Comparison of ENCODE assay signal across 9 cellular contexts in genomic region chr12:2248901-2249381, GRCh38.
DNase-seq lines count a peak whose midpoint lies in the region; ATAC-seq, FAIRE-seq and TF ChIP-seq lines count a peak whose summit lies in the region.
"Had no signal": no experiment of that assay in that cellular context is flagged by ENCODE, and none has a peak within 500 bp of the region (broad histone marks: within the 10 kb centered on the region; RNA-seq: fewer than 3 reads in every experiment).

No MANE protein-coding gene starts in this region.

- H3K36me3 ChIP-seq in SK-N-SH (replicated peaks in 1 of 2; ENCODE audit: control insufficient read depth in 1 of 2, insufficient read depth in 2 of 2, low read length in 1 of 2): no peaks in the 10 kb centered on the region
- H3K36me3 ChIP-seq in stomach: no peaks in the 10 kb centered on the region

- POLR2A ChIA-PET in SK-N-SH (lab: Yijun Ruan, JAX): interaction anchor here (1.2 kb wide), 1 partner anchor 244 kb away, joined by 3 read pairs; the partner anchor contains the start of gene DCP1B
- POLR2A ChIA-PET in CD4-positive, alpha-beta T cell (lab: Charles Lee): no interaction called here

- H3K36me3 Mint-ChIP-seq in CD4-positive, alpha-beta T cell (ENCODE audit: low read depth): no peaks in the 10 kb centered on the region

- TF ChIP-seq EP300 in SK-N-SH (IDR thresholded peaks at IDR 0.05; ENCODE audit: borderline replicate concordance in 1 of 2, low read depth in 1 of 2, low read length in 1 of 2) (no peak), stomach (IDR thresholded peaks at IDR 0.05) (no peak)

- H2AFZ ChIP-seq in SK-N-SH (ENCODE audit: low read depth): 0 out of 2 replicates have a peak overlapping the region, but pooled peaks have one; percentile 50

- H3K4me1 Mint-ChIP-seq in CD4-positive, alpha-beta T cell (ENCODE audit: low read depth): no peaks in the 10 kb centered on the region

- TF ChIP-seq RAD21 in SK-N-SH (IDR thresholded peaks at IDR 0.05; ENCODE audit: low read length): 0 out of 2 replicates have a peak, but pooled peaks have one; percentile 2

- no peak overlapping the region for H3K27ac Mint-ChIP-seq in CD4-positive, alpha-beta T cell

- intact Hi-C loops in stomach (cut with DNase I; ENCODE audit: low total_unique reads): no loop called here
- intact Hi-C loops in CD4-positive, alpha-beta T cell (cut with DNase I, micrococcal nuclease): no loop called here

- H3K4me3 Mint-ChIP-seq in CD4-positive, alpha-beta T cell: no peak overlapping the region

- WGBS in SK-N-SH (ENCODE audit: low lambda C conversion rate): 59% methylated on average over 8 of the region's 8 CpGs
- WGBS in stomach, 5 donors: 68 to 81% (median 73%) methylated on average over 8 of the region's 8 CpGs

- H4K20me1 ChIP-seq in SK-N-SH (ENCODE audit: insufficient read depth): no peaks in the 10 kb centered on the region

- peaks cover 33 to 57% of the 10 kb centered on the region in 2 experiments for H3K4me1 ChIP-seq in SK-N-SH (ENCODE audit: control insufficient read depth in 1 of 2, insufficient read depth in 2 of 2, low read depth in 1 of 2, low read length in 1 of 2)
- H3K4me1 ChIP-seq in stomach: peaks cover 0 to 44% (median 14%) of the 10 kb centered on the region in 4 donors

- no peak for TF ChIP-seq POLR2A in stomach (IDR thresholded peaks at IDR 0.05)

- peak overlapping the region in 1 of 2 experiments; percentile 93; a peak in 2 of 4 replicates for H3K27ac ChIP-seq in SK-N-SH (ENCODE audit: low read depth in 2 of 2, low read length in 1 of 2)
- H3K27ac ChIP-seq in stomach: peak overlapping the region in 4 of 5 donors; percentile 5 to 79 (median 51)
- H3K27ac ChIP-seq in CD4-positive, alpha-beta T cell (ENCODE audit: low read depth, low read length): no peak overlapping the region

- peak overlapping the region; percentile 40; the same call in 1 of the 2 replicates for H3K4me2 ChIP-seq in SK-N-SH

- H3K27me3 ChIP-seq in SK-N-SH (ENCODE audit: insufficient read depth) (no peaks in the 10 kb centered on the region), stomach (no peaks in the 10 kb centered on the region)
- no peaks in the 10 kb centered on the region for H3K27me3 ChIP-seq in CD4-positive, alpha-beta T cell (ENCODE audit: control insufficient read depth, insufficient read depth, low read length)

- no peak for FAIRE-seq in RCC 7860 (lab: Jason Lieb, UNC)

- peaks cover 9% of the 10 kb centered on the region for H3F3A ChIP-seq in SK-N-SH (replicated peaks; ENCODE audit: insufficient read depth)

- CTCF ChIA-PET in SK-N-SH (lab: Yijun Ruan, JAX): interaction anchor here (1.5 kb wide), 1 partner anchor 40 kb away, joined by 3 read pairs; no protein-coding TSS in a partner anchor
- CTCF ChIA-PET in CD4-positive, alpha-beta T cell (lab: Charles Lee): no interaction called here

- TF ChIP-seq CTCF in SK-N-SH (IDR thresholded peaks at IDR 0.05): no peak
- TF ChIP-seq CTCF in stomach (IDR thresholded peaks at IDR 0.05): no peak
- no peak for TF ChIP-seq CTCF in CD4-positive, alpha-beta T cell (IDR thresholded peaks at IDR 0.05)

- peak; percentile 63 for DNase-seq in SK-N-SH
- peak; percentile 24 for DNase-seq in RCC 7860 (ENCODE audit: low spot score)
- DNase-seq in stomach: no peak
- DNase-seq in GF-D8 (lab: John Stamatoyannopoulos, UW): no peak
- no peak for DNase-seq in NCI-H2196 (lab: John Stamatoyannopoulos, UW; ENCODE audit: unreplicated experiment)
- DNase-seq in CD4-positive, alpha-beta T cell: no peak

- no peaks in the 10 kb centered on the region for H3K27me3 Mint-ChIP-seq in CD4-positive, alpha-beta T cell

- no peaks in the 10 kb centered on the region for H3K79me2 ChIP-seq in SK-N-SH (ENCODE audit: insufficient read depth)

- H3K9me3 ChIP-seq in SK-N-SH: no peaks in the 10 kb centered on the region
- no peaks in the 10 kb centered on the region for H3K9me3 ChIP-seq in stomach
- no peaks in the 10 kb centered on the region for H3K9me3 ChIP-seq in CD4-positive, alpha-beta T cell (ENCODE audit: control insufficient read depth, low read length)

- no peak overlapping the region for H3K4me3 ChIP-seq in SK-N-SH (ENCODE audit: low read depth in 2 of 2, low read length in 1 of 2)
- H3K4me3 ChIP-seq in stomach: no peak overlapping the region

- H3K9me3 Mint-ChIP-seq in CD4-positive, alpha-beta T cell: no peaks in the 10 kb centered on the region

- no peak overlapping the region for H3K9ac ChIP-seq in SK-N-SH

- H3K9me2 ChIP-seq in SK-N-SH: no peaks in the 10 kb centered on the region

- ATAC-seq in SK-N-SH treated with all-trans-retinoic acid at 6 μM for 48 hours: no peak
- peak; percentile 74 for ATAC-seq in HG03135 (IDR thresholded peaks at IDR 0.05; ENCODE audit: unreplicated experiment)
- ATAC-seq in CD4-positive, alpha-beta T cell (ENCODE audit: poor library complexity): no peak
- ATAC-seq: Panc1 had no signal

TF ChIP-seq in SK-N-SH, 30 proteins besides CTCF, POLR2A, EP300 and RAD21 (continues in another document):
- TF ChIP-seq EZH2phosphoT487 (IDR thresholded peaks at IDR 0.05; ENCODE audit: borderline replicate concordance, low read depth) (no peak), SMC3 (IDR thresholded peaks at IDR 0.05; ENCODE audit: low read depth, low read length) (no peak), NFIC (IDR thresholded peaks at IDR 0.05; ENCODE audit: borderline replicate concordance) (no peak), TEAD4 (IDR thresholded peaks at IDR 0.05; ENCODE audit: borderline replicate concordance, insufficient read depth) (no peak), TAF1 (IDR thresholded peaks at IDR 0.05; ENCODE audit: borderline replicate concordance, low read depth, low read length) (no peak), RCOR1 (IDR thresholded peaks at IDR 0.05; ENCODE audit: low read length) (peak; percentile 56; the same call in 1 of the 2 replicates), REST (IDR thresholded peaks at IDR 0.05; ENCODE audit: low read depth, low read length) (no peak), GATA2 (CRISPR knock-in tag; IDR thresholded peaks at IDR 0.05) (0 out of 2 replicates have a peak, but pooled peaks have one; percentile 5)

TF ChIP-seq in SK-N-SH treated with all-trans-retinoic acid at 6 μM for 48 hours, 23 proteins besides CTCF, POLR2A, EP300 and RAD21:
- no peak for TF ChIP-seq PPARA (CRISPR knock-in tag; IDR thresholded peaks at IDR 0.05; ENCODE audit: borderline replicate concordance)
- no peak for TF ChIP-seq TSHZ2 (CRISPR knock-in tag; IDR thresholded peaks at IDR 0.05)
- TF ChIP-seq BACH2 (CRISPR knock-in tag; IDR thresholded peaks at IDR 0.05; ENCODE audit: borderline replicate concordance): no peak
- no peak for TF ChIP-seq TCF4 (CRISPR knock-in tag; IDR thresholded peaks at IDR 0.05; ENCODE audit: borderline replicate concordance)
- TF ChIP-seq ZFP3 (CRISPR knock-in tag; IDR thresholded peaks at IDR 0.05): no peak
- TF ChIP-seq ZFP30 (CRISPR knock-in tag; IDR thresholded peaks at IDR 0.05): no peak
- no peak for TF ChIP-seq ZNF565 (CRISPR knock-in tag; conservative IDR thresholded peaks at IDR 0.05; ENCODE audit: low read depth)
TF ChIP-seq in SK-N-SH treated with all-trans-retinoic acid at 6 μM for 48 hours: peak in this region for 0.

Comparison
In these comparisons a context has a peak if more than half of its experiments do, and no peak if none do; other contexts are left out.
1. DNase-seq: peak in SK-N-SH (single experiment) and RCC 7860 (single experiment); none in stomach (single experiment), GF-D8 (single experiment), NCI-H2196 (single experiment) and CD4-positive, alpha-beta T cell (0 of 10).